Comparison of ENCODE assay signal across 36 cellular contexts in genomic region chr17:79363552-79364275, GRCh38.
"Had no signal": no experiment of that assay in that cellular context is flagged by ENCODE, and none has a peak within 500 bp of the region (broad histone marks: within the 10 kb centered on the region; RNA-seq: fewer than 3 reads in every experiment).

No MANE protein-coding gene starts in this region.

- H3K9me3 Mint-ChIP-seq: activated CD8-positive, alpha-beta T cell treated with anti-CD3 and anti-CD28 coated beads for 36 hours; activated naive CD4-positive, alpha-beta T cell treated with anti-CD3 and anti-CD28 coated beads, Interleukin-2, amount 50 U/mL, for 72 hours; activated T-cell treated with anti-CD3 and anti-CD28 coated beads, Interleukin-2, amount 50 U/mL, for 72 hours; activated T-helper 17 cell treated with anti-CD3 and anti-CD28 coated beads, Interleukin-2, amount 50 U/mL, for 72 hours; central memory CD8-positive, alpha-beta T cell had no signal

- H3K36me3 Mint-ChIP-seq: activated naive CD4-positive, alpha-beta T cell treated with anti-CD3 and anti-CD28 coated beads, Interleukin-2, amount 50 U/mL, for 72 hours had no signal

- H3K27ac ChIP-seq: cardiac muscle cell, Peyer's patch, SJCRH30, SK-N-MC, WERI-Rb-1 had no signal

- H3K4me3 Mint-ChIP-seq: activated CD8-positive, alpha-beta T cell treated with anti-CD3 and anti-CD28 coated beads for 36 hours; activated T-cell treated with anti-CD3 and anti-CD28 coated beads, Interleukin-2, amount 50 U/mL, for 72 hours; activated T-helper 17 cell treated with anti-CD3 and anti-CD28 coated beads, Interleukin-2, amount 50 U/mL, for 72 hours; central memory CD8-positive, alpha-beta T cell had no signal

- H3K4me1 ChIP-seq: Peyer's patch, SJCRH30 had no signal

- H3K27me3 ChIP-seq: Peyer's patch had no signal

- DNase-seq: activated CD4-positive, alpha-beta T cell treated with anti-CD3 and anti-CD28 coated beads for 1 hour; activated CD4-positive, alpha-beta T cell treated with anti-CD3 and anti-CD28 coated beads for 48 hours; activated CD4-positive, alpha-beta T cell treated with anti-CD3 and anti-CD28 coated beads, Interleukin-2, amount 50 U/mL, for 4 hours; activated CD4-positive, CD25-positive, alpha-beta regulatory T cell; activated CD8-positive, alpha-beta T cell treated with anti-CD3 and anti-CD28 coated beads for 36 hours; activated effector memory CD4-positive, alpha-beta T cell treated with anti-CD3 and anti-CD28 coated beads, Interleukin-2, amount 50 U/mL, for 16 hours; activated naive CD4-positive, alpha-beta T cell treated with Interleukin-2 at 50 U/mL for 16 hours; activated T-cell treated with anti-CD3 and anti-CD28 coated beads, Interleukin-2, amount 50 U/mL, for 1 hour; activated T-cell treated with anti-CD3 and anti-CD28 coated beads, Interleukin-2, amount 50 U/mL, for 72 hours; Kasumi-1; KG1; MG63; MV-4-11; NCI-H1092; NCI-H1417; NCI-H146; NCI-H187; NCI-H2029 treated with DMSO at 0.1 percent for 48 hours; NCI-H2107; NCI-H2171; NCI-H510A; NCI-H526; NCI-H748 treated with DMSO at 0.1 percent for 48 hours; NK-92 treated with Interleukin-12 subunit alpha and Interleukin-12 subunit beta, amount 100 ng/mL, for 24 hours; PC-3; Peyer's patch; RPMI8226; SHP77; SJCRH30; T1000; WERI-Rb-1 had no signal

- H3K4me1 Mint-ChIP-seq: activated T-helper 17 cell treated with anti-CD3 and anti-CD28 coated beads, Interleukin-2, amount 50 U/mL, for 72 hours; central memory CD8-positive, alpha-beta T cell had no signal

- H3K9me3 ChIP-seq: MG63, Peyer's patch, SJCRH30 had no signal

- ATAC-seq: activated CD8-positive, alpha-beta T cell treated with anti-CD3 and anti-CD28 coated beads for 36 hours; activated naive CD4-positive, alpha-beta T cell treated with anti-CD3 and anti-CD28 coated beads, Interleukin-2, amount 50 U/mL, for 72 hours; activated T-cell treated with anti-CD3 and anti-CD28 coated beads, Interleukin-2, amount 50 U/mL, for 72 hours; activated T-helper 17 cell treated with anti-CD3 and anti-CD28 coated beads, Interleukin-2, amount 50 U/mL, for 72 hours; PC-3 had no signal

- H3K36me3 ChIP-seq: cardiac muscle cell, MG63, Peyer's patch, SJCRH30, WERI-Rb-1 had no signal

- H3K4me3 ChIP-seq: cardiac muscle cell, MG63, Peyer's patch, SJCRH30, SK-N-MC had no signal

- H3K27ac Mint-ChIP-seq: activated CD8-positive, alpha-beta T cell treated with anti-CD3 and anti-CD28 coated beads for 36 hours; activated naive CD4-positive, alpha-beta T cell treated with anti-CD3 and anti-CD28 coated beads, Interleukin-2, amount 50 U/mL, for 72 hours; activated T-cell treated with anti-CD3 and anti-CD28 coated beads, Interleukin-2, amount 50 U/mL, for 72 hours; activated T-helper 17 cell treated with anti-CD3 and anti-CD28 coated beads, Interleukin-2, amount 50 U/mL, for 72 hours had no signal
